In the genomic region with DNA sequence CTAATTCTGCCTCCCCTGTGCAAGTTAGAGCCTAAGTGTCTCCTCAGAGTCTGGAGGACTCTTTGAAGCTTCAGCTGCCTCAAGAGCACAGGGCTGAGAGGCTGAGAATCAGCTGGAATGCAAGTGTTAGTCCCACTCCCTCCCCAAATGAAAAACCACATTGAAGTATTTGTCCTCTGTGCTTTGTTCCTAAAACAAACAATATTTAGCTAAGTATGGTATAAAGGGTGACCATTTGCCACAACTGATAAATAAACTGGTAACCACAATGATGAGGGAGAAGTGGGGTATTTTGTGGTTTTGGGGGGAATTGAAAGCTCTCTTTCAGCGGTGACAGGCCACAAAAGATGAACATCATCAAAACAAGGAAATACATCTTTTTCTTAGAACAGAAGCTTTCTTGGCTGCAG, we compare ENCODE assay signal across 11 cellular contexts.
A peak's percentile ranks its signal among the peaks of the same experiment; 100 is the strongest.
DNase-seq lines count a peak whose midpoint lies in the region; ATAC-seq and TF ChIP-seq lines count a peak whose summit lies in the region.
"Had no signal": no experiment of that assay in that cellular context is flagged by ENCODE, and none has a peak within 500 bp of the region (broad histone marks: within the 10 kb centered on the region; RNA-seq: fewer than 3 reads in every experiment).

No MANE protein-coding gene starts in this region.

- TF ChIP-seq POLR2A in adrenal gland (IDR thresholded peaks at IDR 0.05), result no peak

- peaks cover 3% of the 10 kb centered on the region for H3K36me3 Mint-ChIP-seq in activated naive CD8-positive, alpha-beta T cell treated with anti-CD3 and anti-CD28 coated beads, Interleukin-2, amount 10 ng/mL, durations not matched to agents 7 days and 5 days
- H3K36me3 Mint-ChIP-seq in HFFc6 (ENCODE audit: low read depth), result no peaks in the 10 kb centered on the region

- peaks cover 37% of the 10 kb centered on the region for H3K27me3 Mint-ChIP-seq in activated naive CD8-positive, alpha-beta T cell treated with anti-CD3 and anti-CD28 coated beads, Interleukin-2, amount 10 ng/mL, durations not matched to agents 7 days and 5 days
- no peaks in the 10 kb centered on the region; the same call in 1 of the 2 replicates for H3K27me3 Mint-ChIP-seq in HFFc6 (ENCODE audit: insufficient read depth)

- TF ChIP-seq CTCF in DND-41 (IDR thresholded peaks at IDR 0.05; ENCODE audit: borderline replicate concordance, extremely low read depth, low read length, poor library complexity, severe bottlenecking) (no peak), GM20000 (IDR thresholded peaks at IDR 0.05; ENCODE audit: extremely low read depth, missing control alignments) (no peak), KMS-11 (conservative IDR thresholded peaks at IDR 0.05; ENCODE audit: low read depth, low read length) (no peak), HFFc6 (IDR thresholded peaks at IDR 0.05) (no peak), adrenal gland (IDR thresholded peaks at IDR 0.05) (no peak)

- intact Hi-C loops in adrenal gland (cut with DNase I), result no loop called here

- H3K79me2 ChIP-seq in DND-41 (ENCODE audit: insufficient read depth, low read length) (no peaks in the 10 kb centered on the region), KMS-11 (ENCODE audit: insufficient read depth, low read depth) (no peaks in the 10 kb centered on the region)

- ATAC-seq in DND-41 (ENCODE audit: insufficient read depth, low read depth), result peak; percentile 74
- peak; percentile 80 for ATAC-seq in activated naive CD8-positive, alpha-beta T cell treated with anti-CD3 and anti-CD28 coated beads, Interleukin-2, amount 10 ng/mL, durations not matched to agents 7 days and 5 days (ENCODE audit: low read depth)

- peaks cover 17% of the 10 kb centered on the region for H3K4me1 Mint-ChIP-seq in activated naive CD8-positive, alpha-beta T cell treated with anti-CD3 and anti-CD28 coated beads, Interleukin-2, amount 10 ng/mL, durations not matched to agents 7 days and 5 days
- H3K4me1 Mint-ChIP-seq in HFFc6 (ENCODE audit: low read depth), result no peaks in the 10 kb centered on the region

- H3K4me2 ChIP-seq in DND-41 (ENCODE audit: insufficient read depth, low read length) (no peak overlapping the region), KMS-11 (peak overlapping the region; percentile 45; the same call in 1 of the 2 replicates)

- H3K27me3 ChIP-seq in DND-41 (ENCODE audit: insufficient read depth, low read length, poor library complexity) (no peaks in the 10 kb centered on the region), KMS-11 (ENCODE audit: insufficient read depth, low read depth) (no peaks in the 10 kb centered on the region; the same call in 1 of the 2 replicates), adrenal gland (no peaks in the 10 kb centered on the region)

- H3K9ac ChIP-seq in DND-41 (ENCODE audit: low read depth, low read length), result no peak overlapping the region
- no peak overlapping the region for H3K9ac ChIP-seq in KMS-11

- no peak overlapping the region for H2AFZ ChIP-seq in DND-41 (ENCODE audit: low read depth, low read length)
- H2AFZ ChIP-seq in KMS-11 (ENCODE audit: low read depth), result no peak overlapping the region

- peaks cover 8% of the 10 kb centered on the region for H3K9me3 Mint-ChIP-seq in activated naive CD8-positive, alpha-beta T cell treated with anti-CD3 and anti-CD28 coated beads, Interleukin-2, amount 10 ng/mL, durations not matched to agents 7 days and 5 days
- no peaks in the 10 kb centered on the region; the same call in 1 of the 2 replicates for H3K9me3 Mint-ChIP-seq in HFFc6

- POLR2A ChIA-PET in activated naive CD8-positive, alpha-beta T cell treated with anti-CD3 and anti-CD28 coated beads, Interleukin-2, amount 10 ng/mL, durations not matched to agents 7 days and 5 days (lab: Charles Lee), result no interaction called here

- 72 to 83% (median 81%) methylated on average over 1 of the region's 1 CpG for WGBS in adrenal gland, 4 donors

- H3K4me3 ChIP-seq in DND-41 (ENCODE audit: low read depth in 1 of 2, low read length in 2 of 2) (no peak overlapping the region), KMS-11 (IDR thresholded peaks at IDR 0.05; ENCODE audit: insufficient read depth, low read depth, low read length) (no peak overlapping the region), adrenal gland (no peak overlapping the region)

- H3K27ac Mint-ChIP-seq in activated naive CD8-positive, alpha-beta T cell treated with anti-CD3 and anti-CD28 coated beads, Interleukin-2, amount 10 ng/mL, durations not matched to agents 7 days and 5 days, result peak overlapping the region; percentile 60
- H3K27ac Mint-ChIP-seq in HFFc6, result no peak overlapping the region

- H3K9me3 ChIP-seq in DND-41 (ENCODE audit: insufficient read depth, low read length, severe bottlenecking) (no peaks in the 10 kb centered on the region), adrenal gland (replicated peaks in 1 of 3) (no peaks in the 10 kb centered on the region)

- DNase-seq in DND-41, result peak; percentile 9
- DNase-seq in GM20000 (ENCODE audit: low spot score), result peak; percentile 32
- DNase-seq in activated naive CD8-positive, alpha-beta T cell treated with anti-CD3 and anti-CD28 coated beads, Interleukin-2, amount 10 ng/mL, durations not matched to agents 7 days and 5 days, result peak; percentile 26
- DNase-seq in HFFc6, result no peak
- DNase-seq in amniotic stem cell (lab: John Stamatoyannopoulos, UW), result no peak
- DNase-seq in adrenal gland, result no peak
- no peak for DNase-seq in activated T-cell treated with anti-CD3 and anti-CD28 coated beads, Interleukin-2, amount 50 U/mL, for 1 hour
- DNase-seq: activated CD4-positive, alpha-beta T cell treated with anti-CD3 and anti-CD28 coated beads, Interleukin-2, amount 50 U/mL, for 48 hours; amygdala; SHP77 had no signal

- H3K36me3 ChIP-seq in DND-41 (ENCODE audit: insufficient read depth, low read length), result no peaks in the 10 kb centered on the region
- no peaks in the 10 kb centered on the region for H3K36me3 ChIP-seq in KMS-11 (ENCODE audit: insufficient read depth)
- H3K36me3 ChIP-seq in adrenal gland (replicated peaks in 1 of 2), result no peaks in the 10 kb centered on the region

- H4K20me1 ChIP-seq in DND-41 (ENCODE audit: insufficient read depth, low read length) (no peaks in the 10 kb centered on the region), KMS-11 (ENCODE audit: insufficient read depth) (no peaks in the 10 kb centered on the region)

- H3K27ac ChIP-seq in DND-41 (ENCODE audit: low read length) (no peak overlapping the region), KMS-11 (no peak overlapping the region), adrenal gland (no peak overlapping the region)

- peak overlapping the region; percentile 60 for H3K4me3 Mint-ChIP-seq in activated naive CD8-positive, alpha-beta T cell treated with anti-CD3 and anti-CD28 coated beads, Interleukin-2, amount 10 ng/mL, durations not matched to agents 7 days and 5 days
- H3K4me3 Mint-ChIP-seq in HFFc6, result no peak overlapping the region

- H3K4me1 ChIP-seq in DND-41 (ENCODE audit: insufficient read depth, low read length) (no peaks in the 10 kb centered on the region), KMS-11 (ENCODE audit: low read depth, poor library complexity, severe bottlenecking) (peaks cover 19% of the 10 kb centered on the region), adrenal gland (replicated peaks in 1 of 2) (no peaks in the 10 kb centered on the region)

Comparison
In these comparisons a context has a peak if more than half of its experiments do, and no peak if none do; other contexts are left out.
1. DNase-seq: peak in DND-41 (single experiment), GM20000 (single experiment) and activated naive CD8-positive, alpha-beta T cell treated with anti-CD3 and anti-CD28 coated beads, Interleukin-2, amount 10 ng/mL, durations not matched to agents 7 days and 5 days (single experiment); none in HFFc6 (single experiment), amniotic stem cell (single experiment), adrenal gland (0 of 7) and activated T-cell treated with anti-CD3 and anti-CD28 coated beads, Interleukin-2, amount 50 U/mL, for 1 hour (single experiment).